27 cellular contexts compared by ENCODE assay signal in the genomic region with DNA sequence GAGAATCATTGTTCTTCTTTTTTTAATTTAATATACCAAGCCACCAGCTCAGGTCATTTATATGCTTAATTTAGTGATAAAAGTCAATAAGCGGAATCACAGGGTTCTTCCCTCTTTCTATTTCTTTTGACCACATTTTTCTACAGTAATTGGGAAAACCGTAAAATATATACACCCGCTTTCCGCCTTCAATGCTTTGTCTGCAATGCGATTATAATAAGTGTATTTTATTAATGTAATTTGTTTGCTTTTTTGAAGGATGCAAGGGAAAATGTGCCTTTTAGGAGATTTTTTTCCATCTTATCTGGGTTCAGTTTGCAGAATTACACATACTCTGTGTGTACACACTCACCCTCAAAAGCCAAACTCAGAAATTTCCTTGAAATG. TPM values are rescaled to one million over a fixed set of nuclear protein-coding genes. Genes with fewer than 3 reads are reported as not detected.
"Had no signal": no experiment of that assay in that cellular context is flagged by ENCODE, and none has a peak within 500 bp of the region (broad histone marks: within the 10 kb centered on the region; RNA-seq: fewer than 3 reads in every experiment).

No MANE protein-coding gene starts in this region.

- H3K9me3 ChIP-seq: left lung, stomach, upper lobe of right lung had no signal

- H3K27ac Mint-ChIP-seq: activated CD4-positive, alpha-beta T cell treated with anti-CD3 and anti-CD28 coated beads, Interleukin-2, amount 10 ng/mL, durations not matched to agents 24 days and 14 days; activated naive CD4-positive, alpha-beta T cell treated with anti-CD3 and anti-CD28 coated beads, Interleukin-2, amount 50 U/mL, for 72 hours; dendritic cell treated with granulocyte-macrophage colony-stimulating factor and Interleukin-4, amounts not matched to agents 40 ng/mL and 50 ng/mL, for 4 days; effector memory CD8-positive, alpha-beta T cell; naive B cell had no signal

- H3K36me3 ChIP-seq: cardiac muscle cell, left lung, stomach, upper lobe of right lung had no signal

- H3K4me3 ChIP-seq: cardiac muscle cell, left lung, skin epidermis had no signal

- H3K9me3 Mint-ChIP-seq: activated naive CD4-positive, alpha-beta T cell treated with anti-CD3 and anti-CD28 coated beads, Interleukin-2, amount 50 U/mL, for 72 hours; dendritic cell treated with granulocyte-macrophage colony-stimulating factor and Interleukin-4, amounts not matched to agents 40 ng/mL and 50 ng/mL, for 4 days; effector memory CD8-positive, alpha-beta T cell had no signal

- H3K27ac ChIP-seq: cardiac muscle cell, foreskin keratinocyte, left lung, skin epidermis, stomach, upper lobe of right lung had no signal

- H3K4me3 Mint-ChIP-seq: activated CD4-positive, alpha-beta T cell treated with anti-CD3 and anti-CD28 coated beads, Interleukin-2, amount 10 ng/mL, durations not matched to agents 24 days and 14 days; dendritic cell treated with granulocyte-macrophage colony-stimulating factor and Interleukin-4, amounts not matched to agents 40 ng/mL and 50 ng/mL, for 4 days had no signal

- ATAC-seq: activated CD8-positive, alpha-beta T cell treated with anti-CD3 and anti-CD28 coated beads, Interleukin-2, amount 10 ng/mL, durations not matched to agents 7 days and 5 days; activated naive CD4-positive, alpha-beta T cell treated with anti-CD3 and anti-CD28 coated beads, Interleukin-2, amount 50 U/mL, for 72 hours; effector memory CD8-positive, alpha-beta T cell; foreskin keratinocyte had no signal

- H3K4me1 ChIP-seq: foreskin keratinocyte had no signal

- H3K36me3 Mint-ChIP-seq: naive B cell had no signal

- DNase-seq: activated CD4-positive, CD25-positive, alpha-beta regulatory T cell; activated CD8-positive, alpha-beta memory T cell treated with anti-CD3 and anti-CD28 coated beads, Interleukin-2, amount 50 U/mL, for 4 hours; activated CD8-positive, alpha-beta T cell treated with anti-CD3 and anti-CD28 coated beads, Interleukin-2, amount 10 ng/mL, durations not matched to agents 7 days and 5 days; activated gamma-delta T cell; amniotic stem cell; effector memory CD8-positive, alpha-beta T cell; foreskin keratinocyte; hypothalamus; kidney; left lung; mammary epithelial cell; naive B cell; stimulated activated CD4-positive, alpha-beta T cell treated with anti-CD3 and anti-CD28 coated beads, Interleukin-4, amount 100 ng/mL, for 1 hour; stomach; T-helper 1 cell; T-helper 9 cell; upper lobe of right lung had no signal

RNA-seq across cellular contexts. Expression of a gene that starts 8.1 kb away (rescaled TPM):
- total RNA-seq: activated CD4-positive, alpha-beta T cell treated with anti-CD3 and anti-CD28 coated beads, Interleukin-2, amount 10 ng/mL, durations not matched to agents 24 days and 14 days; activated CD8-positive, alpha-beta T cell treated with anti-CD3 and anti-CD28 coated beads, Interleukin-2, amount 10 ng/mL, durations not matched to agents 7 days and 5 days; activated naive CD4-positive, alpha-beta T cell treated with anti-CD3 and anti-CD28 coated beads, Interleukin-2, amount 50 U/mL, for 72 hours; cardiac muscle cell; chondrocyte; epithelial cell of proximal tubule; fibroblast of lung; foreskin keratinocyte; kidney; left lung; mammary epithelial cell; osteocyte; pulmonary artery endothelial cell; stomach; upper lobe of right lung had no signal
- polyA plus RNA-seq: cardiac muscle cell, fibroblast of lung, foreskin keratinocyte, mammary epithelial cell, stomach had no signal
